ENCODE assay signal across 26 cellular contexts in the genomic region with DNA sequence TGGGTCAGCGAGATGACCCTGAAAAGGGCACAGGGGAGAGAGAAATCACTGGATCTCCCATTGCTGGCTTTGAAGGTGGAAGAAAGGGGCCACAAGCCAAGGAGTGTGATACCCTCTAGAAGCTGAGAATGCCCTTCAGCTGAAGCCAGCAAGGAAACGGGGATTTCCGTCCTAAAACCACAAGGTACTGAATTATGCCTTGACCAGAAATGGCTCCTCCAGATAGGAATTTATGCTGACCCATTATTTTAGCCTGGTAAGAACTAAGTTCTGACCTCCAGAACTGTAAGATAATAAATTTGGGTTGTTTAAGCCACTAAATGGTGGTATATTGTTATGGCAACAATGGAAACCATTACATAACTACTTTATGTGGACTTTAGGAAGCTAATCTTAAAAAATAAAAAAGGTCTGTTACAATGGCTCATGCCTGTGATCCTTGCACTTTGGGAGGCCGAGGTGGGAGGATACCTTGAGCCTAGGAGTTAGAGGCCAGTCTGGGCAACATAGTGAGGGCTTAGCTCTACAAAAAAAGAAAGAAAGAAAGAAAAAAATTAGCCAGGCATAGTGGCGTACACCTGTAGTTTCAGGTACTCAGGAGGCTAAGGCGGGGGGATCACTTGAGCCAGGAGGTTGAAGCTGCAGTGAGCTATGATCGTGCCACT. TPM values are rescaled to one million over a fixed set of nuclear protein-coding genes. Genes with fewer than 3 reads are reported as not detected.
DNase-seq lines count a peak whose midpoint lies in the region; ATAC-seq, FAIRE-seq and TF ChIP-seq lines count a peak whose summit lies in the region.
"Had no signal": no experiment of that assay in that cellular context is flagged by ENCODE, and none has a peak within 500 bp of the region (broad histone marks: within the 10 kb centered on the region; RNA-seq: fewer than 3 reads in every experiment).

No MANE protein-coding gene starts in this region.

- no peak for FAIRE-seq in HepG2 (lab: Jason Lieb, UNC)
- FAIRE-seq in RCC 7860 (lab: Jason Lieb, UNC): no peak
- FAIRE-seq: islet of Langerhans had no signal

- no peak for TF ChIP-seq RAD21 in HepG2 (CRISPR knock-in tag; IDR thresholded peaks at IDR 0.05)

- DNase-seq in HepG2 (ENCODE audit: low spot score): no peak
- no peak for DNase-seq in right lobe of liver
- DNase-seq in RCC 7860 (ENCODE audit: low spot score): peak; percentile 34
- peak; percentile 42 for DNase-seq in glomerular visceral epithelial cell (ENCODE audit: extremely low spot score)
- no peak for DNase-seq in AML-193 (lab: John Stamatoyannopoulos, UW)
- no peak for DNase-seq in NCI-H1092 (lab: John Stamatoyannopoulos, UW)
- DNase-seq in anterior cingulate cortex (lab: John Stamatoyannopoulos, UW): no peak
- DNase-seq in DMS114 treated with DMSO at 0.1 percent for 48 hours (lab: John Stamatoyannopoulos, UW; ENCODE audit: unreplicated experiment): no peak
- DNase-seq: activated CD4-positive, alpha-beta T cell treated with anti-CD3 and anti-CD28 coated beads for 48 hours; activated naive CD4-positive, alpha-beta T cell treated with anti-CD3 and anti-CD28 coated beads, Interleukin-2, amount 10 ng/mL, durations not matched to agents 7 days and 5 days; activated T-cell treated with anti-CD3 and anti-CD28 coated beads, Interleukin-2, amount 50 U/mL, for 72 hours; aorta; C1 segment of cervical spinal cord; Calu3; foreskin melanocyte; H7; hypothalamus; lower lobe of right lung; NCI-H1930; NCI-H345; NCI-H82; stimulated activated CD4-positive, alpha-beta T cell treated with anti-CD3 and anti-CD28 coated beads, Interleukin-2, amount 100 ng/mL, for 48 hours; tibial artery had no signal

- BruUV-seq in HepG2 (replicated peaks; lab: Mats Ljungman, UMichigan): no TSS peak

- H3K27ac ChIP-seq in HepG2 (ENCODE audit: extremely low read length, insufficient read depth, low read length) (no peak overlapping the region), right lobe of liver (no peak overlapping the region)
- H3K27ac ChIP-seq: lower lobe of right lung, SJSA1 had no signal

- H3K79me2 ChIP-seq in HepG2 (ENCODE audit: insufficient read depth, low read length): peaks cover 9% of the 10 kb centered on the region

- no peaks in the 10 kb centered on the region for H3K9me3 ChIP-seq in HepG2 (ENCODE audit: low read length)
- no peaks in the 10 kb centered on the region for H3K9me3 ChIP-seq in right lobe of liver
- H3K9me3 ChIP-seq: lower lobe of right lung, SJSA1, tibial artery had no signal

- H3K27me3 ChIP-seq in HepG2 (ENCODE audit: control insufficient read depth in 1 of 2, insufficient read depth in 2 of 2, low read length in 2 of 2) (peaks cover 0 to 7% of the 10 kb centered on the region in 2 experiments; a peak in 1 of 5 replicates), right lobe of liver (no peaks in the 10 kb centered on the region)
- H3K27me3 ChIP-seq: SJSA1 had no signal

- 66% methylated on average over 7 of the region's 7 CpGs for WGBS in HepG2 (ENCODE audit: low lambda C conversion rate)
- 81% methylated on average over 7 of the region's 7 CpGs for WGBS in right lobe of liver (ENCODE audit: insufficient coverage, low coverage, low lambda C conversion rate, missing lambda C conversion rate)

- no peak for ATAC-seq in HepG2
- no peak for ATAC-seq in right lobe of liver
- ATAC-seq: activated T-cell treated with anti-CD3 and anti-CD28 coated beads, Interleukin-2, amount 50 U/mL, for 72 hours; lower lobe of right lung had no signal

- TF ChIP-seq CTCF in HepG2 (CRISPR knock-in tag; IDR thresholded peaks at IDR 0.05) (no peak), right lobe of liver (IDR thresholded peaks at IDR 0.05) (no peak)

- H3K4me1 ChIP-seq in HepG2 (ENCODE audit: insufficient read depth, low read length) (peaks cover 40% of the 10 kb centered on the region), right lobe of liver (peaks cover 0 to 24% (median 11%) of the 10 kb centered on the region in 4 donors)

- TF ChIP-seq POLR2A in HepG2 (IDR thresholded peaks at IDR 0.05; ENCODE audit: insufficient read depth in 1 of 2, low read depth in 2 of 2, low read length in 2 of 2): no peak
- no peak for TF ChIP-seq POLR2A in right lobe of liver (IDR thresholded peaks at IDR 0.05)

- H3K4me3 ChIP-seq in HepG2 (replicated peaks in 1 of 3; ENCODE audit: insufficient read depth in 1 of 3, low read depth in 2 of 3, low read length in 3 of 3): no peak overlapping the region
- H3K4me3 ChIP-seq in right lobe of liver: no peak overlapping the region
- H3K4me3 ChIP-seq: lower lobe of right lung, SJSA1, smooth muscle cell, tibial artery had no signal

- no peaks in the 10 kb centered on the region for H3K36me3 ChIP-seq in HepG2 (replicated peaks in 1 of 2; ENCODE audit: control insufficient read depth in 1 of 2, insufficient read depth in 2 of 2, low read length in 2 of 2)
- H3K36me3 ChIP-seq in right lobe of liver: no peaks in the 10 kb centered on the region
- H3K36me3 ChIP-seq: lower lobe of right lung, SJSA1, tibial artery had no signal

- no peak overlapping the region for H3K4me2 ChIP-seq in HepG2 (ENCODE audit: low read depth, low read length)
- H3K4me2 ChIP-seq: smooth muscle cell had no signal

- POLR2A ChIA-PET in HepG2 (lab: Yijun Ruan, JAX): interaction anchor here (1.5 to 11.8 kb wide), 2 partner anchors 19 to 50 kb away, joined by 3 to 303 read pairs; no protein-coding TSS in a partner anchor

- TF ChIP-seq EP300 in HepG2 (IDR thresholded peaks at IDR 0.05; ENCODE audit: low read depth in 2 of 2, low read length in 2 of 2): no peak
- no peak for TF ChIP-seq EP300 in HepG2 (CRISPR knock-in tag; IDR thresholded peaks at IDR 0.05; ENCODE audit: borderline replicate concordance)

- no peak overlapping the region for H3K9ac ChIP-seq in HepG2 (ENCODE audit: insufficient read depth, low read depth, low read length)

- intact Hi-C loops in HepG2 (cut with micrococcal nuclease; ENCODE audit: unreplicated experiment): loop anchor here (5.0 kb wide), 2 partner anchors 34 to 119 kb away; no protein-coding TSS in a partner anchor
- intact Hi-C loops in right lobe of liver (cut with DNase I): no loop called here

- no peak overlapping the region for H2AFZ ChIP-seq in HepG2 (ENCODE audit: low read length)

- CTCF ChIA-PET in HepG2 (lab: Yijun Ruan, JAX; ENCODE audit: low intra/inter-chr PET ratio, low total read pairs): no interaction called here

- in situ Hi-C loops in HepG2 (cut with HindIII; ENCODE audit: extremely low pct_ligation_motif_present, low pct_unique_long_range_greater_than_20kb): no loop called here

- no peaks in the 10 kb centered on the region for H4K20me1 ChIP-seq in HepG2 (ENCODE audit: insufficient read depth, low read length)

TF ChIP-seq in HepG2, 621 proteins besides CTCF, POLR2A, EP300 and RAD21 (continues in another document):
- TF ChIP-seq MAFF (IDR thresholded peaks at IDR 0.05; ENCODE audit: low read depth, low read length) (peak; percentile 25; the same call in 1 of the 2 replicates), ZNF224 (CRISPR knock-in tag; IDR thresholded peaks at IDR 0.05) (no peak), ZBTB21 (CRISPR knock-in tag; IDR thresholded peaks at IDR 0.05) (no peak), ZNF790 (CRISPR knock-in tag; IDR thresholded peaks at IDR 0.05; ENCODE audit: borderline replicate concordance) (no peak), RBM22 (optimal IDR thresholded peaks at IDR 0.05; ENCODE audit: low read length) (no peak)
- TF ChIP-seq, protein P1, sequence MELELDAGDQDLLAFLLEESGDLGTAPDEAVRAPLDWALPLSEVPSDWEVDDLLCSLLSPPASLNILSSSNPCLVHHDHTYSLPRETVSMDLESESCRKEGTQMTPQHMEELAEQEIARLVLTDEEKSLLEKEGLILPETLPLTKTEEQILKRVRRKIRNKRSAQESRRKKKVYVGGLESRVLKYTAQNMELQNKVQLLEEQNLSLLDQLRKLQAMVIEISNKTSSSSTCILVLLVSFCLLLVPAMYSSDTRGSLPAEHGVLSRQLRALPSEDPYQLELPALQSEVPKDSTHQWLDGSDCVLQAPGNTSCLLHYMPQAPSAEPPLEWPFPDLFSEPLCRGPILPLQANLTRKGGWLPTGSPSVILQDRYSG (CRISPR knock-in tag; IDR thresholded peaks at IDR 0.05): no peak

RNA-seq across cellular contexts. Expression of a gene that starts 3.6 kb away (rescaled TPM):
- 6.3 and 9.3 TPM in 2 replicates for total RNA-seq in HepG2 (2016; rRNA removed; fragmentation: Illumina TruSeq; extraction: Trizol)
- total RNA-seq in HepG2 (2016; cell fraction: cytosol; rRNA removed; fragmentation: Illumina TruSeq; extraction: Trizol; ENCODE audit: low read depth): 0.79 and 0.81 TPM in 2 replicates
- total RNA-seq in HepG2 (2016; cell fraction: insoluble cytoplasmic fraction; rRNA removed; fragmentation: Illumina TruSeq; extraction: Trizol): 5.4 and 9.4 TPM in 2 replicates
- 2.5 TPM in 2 replicates for total RNA-seq in HepG2 (2016; cell fraction: membrane; rRNA removed; fragmentation: Illumina TruSeq; extraction: Trizol)
- total RNA-seq in HepG2 (2016; cell fraction: nucleus; rRNA removed; fragmentation: Illumina TruSeq; extraction: Trizol): 10.0 and 12.1 TPM in 2 replicates
- polyA plus RNA-seq in HepG2 (2011; rRNA removed): 14.1 and 21.5 TPM in 2 replicates
- polyA plus RNA-seq in HepG2 (2011; cell fraction: cytosol; rRNA removed): 13.3 and 14.5 TPM in 2 replicates
- 26.3 and 26.5 TPM in 2 replicates for polyA plus RNA-seq in HepG2 (2011; cell fraction: nucleus; rRNA removed)
- polyA plus RNA-seq in HepG2 (2012): 10.8 and 11.1 TPM in 2 replicates
- 0.36 TPM in 2 replicates for polyA plus RNA-seq in HepG2 (2016; cell fraction: cytosol; fragmentation: Illumina TruSeq; extraction: Trizol; ENCODE audit: low read depth)
- 4.2 and 4.6 TPM in 2 replicates for polyA plus RNA-seq in HepG2 (2016; cell fraction: insoluble cytoplasmic fraction; fragmentation: Illumina TruSeq; extraction: Trizol; ENCODE audit: low read depth)
- 0.93 and 0.94 TPM in 2 replicates for polyA plus RNA-seq in HepG2 (2016; cell fraction: membrane; fragmentation: Illumina TruSeq; extraction: Trizol; ENCODE audit: low read depth)
- polyA plus RNA-seq in HepG2 (2016; cell fraction: nucleus; fragmentation: Illumina TruSeq; extraction: Trizol; ENCODE audit: insufficient read depth, low read depth): 15.4 and 16.8 TPM in 2 replicates
- 2.9 and 31.0 TPM in 2 replicates for polyA minus RNA-seq in HepG2 (2011; rRNA and poly(A)+ RNA removed; ENCODE audit: low replicate concordance)
- polyA minus RNA-seq in HepG2 (2011; cell fraction: cytosol; rRNA and poly(A)+ RNA removed): 14.3 and 18.7 TPM in 2 replicates
- 7.9 and 11.3 TPM in 2 replicates for polyA minus RNA-seq in HepG2 (2011; cell fraction: nucleus; rRNA and poly(A)+ RNA removed)
- total RNA-seq in right lobe of liver: 100 to 1,000 TPM; 102 to 158 (median 120) TPM

Comparison
In these comparisons a context has a peak if more than half of its experiments do, and no peak if none do; other contexts are left out.
1. RNA of a gene that starts 3.6 kb away (total RNA-seq): 102 to 158 TPM in right lobe of liver; 0.79 to 12.1 TPM in HepG2; every median in the first group is over 4 times any median in the second.
2. DNase-seq: peak in RCC 7860 (single experiment) and glomerular visceral epithelial cell (single experiment); none in HepG2 (single experiment), right lobe of liver (0 of 3), AML-193 (0 of 2), NCI-H1092 (single experiment), anterior cingulate cortex (0 of 58) and DMS114 treated with DMSO at 0.1 percent for 48 hours (single experiment).